Comparison of ENCODE assay signal across 10 cellular contexts in the genomic region with DNA sequence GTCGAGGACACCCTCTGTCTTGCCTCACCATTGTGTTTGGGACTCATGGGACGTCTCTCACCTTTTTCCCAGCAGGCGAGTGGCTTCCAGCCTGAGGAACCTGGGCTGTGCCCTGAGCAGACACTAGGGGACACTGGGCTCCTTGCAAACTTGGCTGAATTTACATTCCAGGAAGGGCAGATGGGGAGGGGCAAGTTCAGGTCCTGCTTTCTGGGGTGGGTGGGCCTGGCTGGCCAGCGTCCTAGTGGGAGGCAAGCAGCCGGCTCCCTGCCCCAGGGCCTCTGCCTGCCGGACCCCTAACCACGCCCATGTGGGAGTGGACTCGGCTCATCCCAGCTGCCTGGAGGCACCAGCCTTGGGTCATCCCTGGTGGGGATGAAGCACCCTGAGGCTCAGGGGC. TPM values are rescaled to one million over a fixed set of nuclear protein-coding genes. Genes with fewer than 3 reads are reported as not detected.
DNase-seq lines count a peak whose midpoint lies in the region; ATAC-seq and TF ChIP-seq lines count a peak whose summit lies in the region.
"Had no signal": no experiment of that assay in that cellular context is flagged by ENCODE, and none has a peak within 500 bp of the region (broad histone marks: within the 10 kb centered on the region; RNA-seq: fewer than 3 reads in every experiment).

No MANE protein-coding gene starts in this region.

- POLR2A ChIA-PET in GM10248 (lab: Yijun Ruan, JAX), result no interaction called here

- H3K4me1 Mint-ChIP-seq in glutamatergic neuron (ENCODE audit: low read depth, unreplicated experiment), result peaks cover 40% of the 10 kb centered on the region

- H3K27me3 ChIP-seq in SJCRH30, result peaks cover 25% of the 10 kb centered on the region

- H3K4me3 Mint-ChIP-seq in glutamatergic neuron (ENCODE audit: unreplicated experiment), result no peak overlapping the region
- H3K4me3 Mint-ChIP-seq: effector memory CD8-positive, alpha-beta T cell had no signal

- H3K36me3 ChIP-seq in SJCRH30, result no peaks in the 10 kb centered on the region

- peak; percentile 71 for DNase-seq in 8988T
- no peak for DNase-seq in GM10248 (ENCODE audit: extremely low spot score)
- peak; percentile 63 to 64 for DNase-seq in SJCRH30
- DNase-seq in glutamatergic neuron, result peak; percentile 52
- DNase-seq in superior temporal gyrus (ENCODE audit: extremely low spot score), result no peak
- DNase-seq in epidermal melanocyte (ENCODE audit: insufficient read length, low spot score), result no peak
- no peak for DNase-seq in dedifferentiated amniotic fluid mesenchymal stem cell (ENCODE audit: extremely low spot score)

- H3K9me3 Mint-ChIP-seq in glutamatergic neuron (ENCODE audit: unreplicated experiment), result peaks cover 14% of the 10 kb centered on the region
- H3K9me3 Mint-ChIP-seq: effector memory CD8-positive, alpha-beta T cell had no signal

- no peak overlapping the region for H3K4me3 ChIP-seq in SJCRH30

- ATAC-seq in GM19023 (IDR thresholded peaks at IDR 0.05; ENCODE audit: unreplicated experiment), result no peak
- ATAC-seq: effector memory CD8-positive, alpha-beta T cell had no signal

- H3K36me3 Mint-ChIP-seq in glutamatergic neuron (ENCODE audit: unreplicated experiment), result no peaks in the 10 kb centered on the region

- TF ChIP-seq CTCF in GM10248 (IDR thresholded peaks at IDR 0.05; ENCODE audit: control extremely low read depth, extremely low read depth, low read depth, missing control alignments) (peak; percentile 48), glutamatergic neuron (IDR thresholded peaks at IDR 0.05; ENCODE audit: partially characterized antibody, unreplicated experiment) (peak; percentile 34)

- H3K27me3 Mint-ChIP-seq in glutamatergic neuron (ENCODE audit: unreplicated experiment), result peaks cover 17% of the 10 kb centered on the region

- H3K4me1 ChIP-seq in SJCRH30, result peaks cover 12% of the 10 kb centered on the region

- H3K27ac ChIP-seq in SJCRH30, result no peak overlapping the region

- H3K9me3 ChIP-seq in SJCRH30 (replicated peaks), result no peaks in the 10 kb centered on the region

- no peak overlapping the region for H3K27ac Mint-ChIP-seq in glutamatergic neuron (ENCODE audit: unreplicated experiment)
- H3K27ac Mint-ChIP-seq: effector memory CD8-positive, alpha-beta T cell had no signal

- CTCF ChIA-PET in GM10248 (lab: Yijun Ruan, JAX), result interaction anchor here (1.4 to 2.6 kb wide), 2 partner anchors 14 to 175 kb away, joined by 3 to 10 read pairs; no protein-coding TSS in a partner anchor

RNA-seq across cellular contexts. Expression of gene MLN, which starts 48.2 kb away (rescaled TPM):
- not detected in 2 replicates for total RNA-seq in SJCRH30 (2014; rRNA removed; shearing (Covaris generic))
- total RNA-seq in glutamatergic neuron (ENCODE audit: unreplicated experiment), result not detected
- total RNA-seq: RPMI7951 had no signal

Comparison
In these comparisons a context has a peak if more than half of its experiments do, and no peak if none do; other contexts are left out.
1. DNase-seq: peak in 8988T (single experiment), SJCRH30 (2 of 2) and glutamatergic neuron (single experiment); none in GM10248 (single experiment), superior temporal gyrus (single experiment), epidermal melanocyte (single experiment) and dedifferentiated amniotic fluid mesenchymal stem cell (single experiment).